In genomic region chr6:33301877-33302276, GRCh38 we compare ENCODE assay signal across 1 cellular context.
TF ChIP-seq lines count a peak whose summit lies in the region.

No MANE protein-coding gene starts in this region.

TF ChIP-seq in endothelial cell of umbilical vein, 7 proteins besides CTCF, POLR2A, EP300 and RAD21:
- no peak for TF ChIP-seq MYC (IDR thresholded peaks at IDR 0.05; ENCODE audit: low read depth, low read length)
- TF ChIP-seq MAX (IDR thresholded peaks at IDR 0.05; ENCODE audit: insufficient read depth, insufficient read length), result no peak
- TF ChIP-seq EZH2 (IDR thresholded peaks at IDR 0.05; ENCODE audit: borderline replicate concordance, low read depth, low read length, severe bottlenecking), result no peak
- no peak for TF ChIP-seq FOS (IDR thresholded peaks at IDR 0.05; ENCODE audit: borderline replicate concordance, insufficient read depth, low read length)
- no peak for TF ChIP-seq JUN (IDR thresholded peaks at IDR 0.05; ENCODE audit: borderline replicate concordance, insufficient read depth, insufficient read length, low read depth)
- TF ChIP-seq POLR2AphosphoS5 (IDR thresholded peaks at IDR 0.05; ENCODE audit: insufficient read depth, low read depth, low read length), result no peak
- no peak for TF ChIP-seq GATA2 (IDR thresholded peaks at IDR 0.05; ENCODE audit: insufficient read depth, insufficient read length, low read depth, low read length)
